In genomic region chr4:189278559-189279165, GRCh38 we compare ENCODE assay signal across 18 cellular contexts.
"Had no signal": no experiment of that assay in that cellular context is flagged by ENCODE, and none has a peak within 500 bp of the region (broad histone marks: within the 10 kb centered on the region; RNA-seq: fewer than 3 reads in every experiment).

No MANE protein-coding gene starts in this region.

- H3K27ac ChIP-seq: heart left ventricle, right atrium auricular region, sigmoid colon, skin epidermis, stomach, thoracic aorta, transverse colon had no signal

- H3K4me3 ChIP-seq: heart left ventricle, right atrium auricular region, sigmoid colon, skin epidermis, stomach, thoracic aorta, transverse colon had no signal

- DNase-seq: effector CD4-positive, alpha-beta T cell; endodermal cell; erythroblast; foreskin melanocyte; heart left ventricle; kidney glomerular epithelial cell; mammary epithelial cell; natural killer cell; posterior cingulate gyrus; sigmoid colon; stimulated activated CD4-positive, alpha-beta T cell treated with anti-CD3 and anti-CD28 coated beads, Interleukin-12 subunit alpha, Interleukin-12 subunit beta, amount 100 ng/mL, for 4 hours; stimulated activated naive CD4-positive, alpha-beta T cell; stomach; substantia nigra; transverse colon had no signal

- H3K4me1 ChIP-seq: heart left ventricle, right atrium auricular region, sigmoid colon, stomach, transverse colon had no signal

- H3K36me3 ChIP-seq: heart left ventricle, right atrium auricular region, sigmoid colon, stomach, thoracic aorta, transverse colon had no signal

- H3K9me3 ChIP-seq: heart left ventricle, right atrium auricular region, stomach, thoracic aorta had no signal

- H3K27me3 ChIP-seq: heart left ventricle, right atrium auricular region, sigmoid colon, stomach, transverse colon had no signal

- ATAC-seq: heart left ventricle, natural killer cell had no signal
